Comparison of ENCODE assay signal across 1 cellular context in genomic region chr3:149634072-149634471, GRCh38.
TF ChIP-seq lines count a peak whose summit lies in the region.

No MANE protein-coding gene starts in this region.

TF ChIP-seq in WTC11, 78 proteins besides CTCF, POLR2A, EP300 and RAD21 (continued from another document):
- TF ChIP-seq, protein P1, sequence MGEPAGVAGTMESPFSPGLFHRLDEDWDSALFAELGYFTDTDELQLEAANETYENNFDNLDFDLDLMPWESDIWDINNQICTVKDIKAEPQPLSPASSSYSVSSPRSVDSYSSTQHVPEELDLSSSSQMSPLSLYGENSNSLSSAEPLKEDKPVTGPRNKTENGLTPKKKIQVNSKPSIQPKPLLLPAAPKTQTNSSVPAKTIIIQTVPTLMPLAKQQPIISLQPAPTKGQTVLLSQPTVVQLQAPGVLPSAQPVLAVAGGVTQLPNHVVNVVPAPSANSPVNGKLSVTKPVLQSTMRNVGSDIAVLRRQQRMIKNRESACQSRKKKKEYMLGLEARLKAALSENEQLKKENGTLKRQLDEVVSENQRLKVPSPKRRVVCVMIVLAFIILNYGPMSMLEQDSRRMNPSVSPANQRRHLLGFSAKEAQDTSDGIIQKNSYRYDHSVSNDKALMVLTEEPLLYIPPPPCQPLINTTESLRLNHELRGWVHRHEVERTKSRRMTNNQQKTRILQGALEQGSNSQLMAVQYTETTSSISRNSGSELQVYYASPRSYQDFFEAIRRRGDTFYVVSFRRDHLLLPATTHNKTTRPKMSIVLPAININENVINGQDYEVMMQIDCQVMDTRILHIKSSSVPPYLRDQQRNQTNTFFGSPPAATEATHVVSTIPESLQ (CRISPR knock-in tag; IDR thresholded peaks at IDR 0.05) = no peak
- TF ChIP-seq ZNF396 (CRISPR knock-in tag; IDR thresholded peaks at IDR 0.05; ENCODE audit: borderline replicate concordance) (no peak), FOXP4 (CRISPR knock-in tag; IDR thresholded peaks at IDR 0.05) (no peak), HMGXB4 (CRISPR knock-in tag; IDR thresholded peaks at IDR 0.05) (no peak), IRF2 (CRISPR knock-in tag; IDR thresholded peaks at IDR 0.05; ENCODE audit: borderline replicate concordance, low read depth) (no peak)
- TF ChIP-seq, protein P2, sequence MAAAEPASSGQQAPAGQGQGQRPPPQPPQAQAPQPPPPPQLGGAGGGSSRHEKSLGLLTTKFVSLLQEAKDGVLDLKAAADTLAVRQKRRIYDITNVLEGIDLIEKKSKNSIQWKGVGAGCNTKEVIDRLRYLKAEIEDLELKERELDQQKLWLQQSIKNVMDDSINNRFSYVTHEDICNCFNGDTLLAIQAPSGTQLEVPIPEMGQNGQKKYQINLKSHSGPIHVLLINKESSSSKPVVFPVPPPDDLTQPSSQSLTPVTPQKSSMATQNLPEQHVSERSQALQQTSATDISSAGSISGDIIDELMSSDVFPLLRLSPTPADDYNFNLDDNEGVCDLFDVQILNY (CRISPR knock-in tag; IDR thresholded peaks at IDR 0.05) = no peak
